Comparison of ENCODE assay signal across 10 cellular contexts in genomic region chr3:172103724-172104123, GRCh38.
DNase-seq lines count a peak whose midpoint lies in the region; ATAC-seq and TF ChIP-seq lines count a peak whose summit lies in the region.
"Had no signal": no experiment of that assay in that cellular context is flagged by ENCODE, and none has a peak within 500 bp of the region (broad histone marks: within the 10 kb centered on the region; RNA-seq: fewer than 3 reads in every experiment).

No MANE protein-coding gene starts in this region.

- H3K27ac Mint-ChIP-seq in activated T-helper 17 cell treated with anti-CD3 and anti-CD28 coated beads, Interleukin-2, amount 50 U/mL, for 72 hours = no peak overlapping the region

- H3K4me3 ChIP-seq in cardiac muscle cell = peak overlapping the region; percentile 11
- H3K4me3 ChIP-seq in left lung = no peak overlapping the region
- no peak overlapping the region for H3K4me3 ChIP-seq in upper lobe of right lung

- peak overlapping the region; percentile 82 for H3K27ac ChIP-seq in cardiac muscle cell
- H3K27ac ChIP-seq in left lung = peak overlapping the region; percentile 56 to 71
- peak overlapping the region; percentile 47 for H3K27ac ChIP-seq in upper lobe of right lung

- peak overlapping the region; percentile 72 for H3K4me3 Mint-ChIP-seq in activated T-helper 17 cell treated with anti-CD3 and anti-CD28 coated beads, Interleukin-2, amount 50 U/mL, for 72 hours

- DNase-seq in cardiac muscle cell (ENCODE audit: low read depth in 1 of 2, low spot score in 1 of 2) (peak; percentile 27 to 69), Right ventricle myocardium superior (no peak), left lung (no peak), upper lobe of right lung (no peak), GM13976 (ENCODE audit: low spot score) (no peak)
- DNase-seq: CD8-positive, alpha-beta T cell; occipital lobe had no signal

- H3K36me3 ChIP-seq in cardiac muscle cell = no peaks in the 10 kb centered on the region
- H3K36me3 ChIP-seq in left lung = no peaks in the 10 kb centered on the region
- no peaks in the 10 kb centered on the region for H3K36me3 ChIP-seq in upper lobe of right lung

- TF ChIP-seq CTCF in cardiac muscle cell (IDR thresholded peaks at IDR 0.05; ENCODE audit: low read depth, low read length) (no peak), left lung (IDR thresholded peaks at IDR 0.05) (no peak), upper lobe of right lung (IDR thresholded peaks at IDR 0.05) (no peak), GM13976 (IDR thresholded peaks at IDR 0.05; ENCODE audit: borderline replicate concordance, control extremely low read depth, extremely low read depth, insufficient read depth, missing control alignments) (no peak)

- H3K4me1 ChIP-seq in cardiac muscle cell (ENCODE audit: low read depth) (peaks cover 84% of the 10 kb centered on the region), left lung (peaks cover 52 to 96% of the 10 kb centered on the region in 2 donors), upper lobe of right lung (peaks cover 62% of the 10 kb centered on the region)

- no peaks in the 10 kb centered on the region for H3K27me3 Mint-ChIP-seq in activated T-helper 17 cell treated with anti-CD3 and anti-CD28 coated beads, Interleukin-2, amount 50 U/mL, for 72 hours

- in situ Hi-C loops in GM13976 (cut with MboI; ENCODE audit: low sequenced_read_pairs, unreplicated experiment) = no loop called here

- peaks cover 56% of the 10 kb centered on the region for H3K4me1 Mint-ChIP-seq in activated T-helper 17 cell treated with anti-CD3 and anti-CD28 coated beads, Interleukin-2, amount 50 U/mL, for 72 hours

- intact Hi-C loops in Right ventricle myocardium superior (cut with DNase I) = no loop called here
- intact Hi-C loops in left lung (cut with DNase I) = no loop called here
- intact Hi-C loops in upper lobe of right lung (cut with DNase I) = no loop called here

- peaks cover 11% of the 10 kb centered on the region for H3K36me3 Mint-ChIP-seq in activated T-helper 17 cell treated with anti-CD3 and anti-CD28 coated beads, Interleukin-2, amount 50 U/mL, for 72 hours (ENCODE audit: low read depth)
- H3K36me3 Mint-ChIP-seq: CD8-positive, alpha-beta T cell had no signal

- H3K9me3 Mint-ChIP-seq in activated T-helper 17 cell treated with anti-CD3 and anti-CD28 coated beads, Interleukin-2, amount 50 U/mL, for 72 hours = no peaks in the 10 kb centered on the region
- H3K9me3 Mint-ChIP-seq: CD8-positive, alpha-beta T cell had no signal

- H3K9me3 ChIP-seq in cardiac muscle cell (ENCODE audit: low read depth) (no peaks in the 10 kb centered on the region), left lung (no peaks in the 10 kb centered on the region), upper lobe of right lung (no peaks in the 10 kb centered on the region)

- ATAC-seq in Right ventricle myocardium superior (ENCODE audit: poor library complexity) (no peak), left lung (peak; percentile 75), upper lobe of right lung (peak; percentile 79), HG02798 (IDR thresholded peaks at IDR 0.05; ENCODE audit: poor library complexity, unreplicated experiment) (no peak), GM18511 (IDR thresholded peaks at IDR 0.05; ENCODE audit: unreplicated experiment) (no peak)
- no peak for ATAC-seq in activated T-helper 17 cell treated with anti-CD3 and anti-CD28 coated beads, Interleukin-2, amount 50 U/mL, for 72 hours (replicated peaks)
- ATAC-seq: CD8-positive, alpha-beta T cell had no signal

- H3K27me3 ChIP-seq in cardiac muscle cell (no peaks in the 10 kb centered on the region), left lung (no peaks in the 10 kb centered on the region), upper lobe of right lung (no peaks in the 10 kb centered on the region)

Comparison
In these comparisons a context has a peak if more than half of its experiments do, and no peak if none do; other contexts are left out.
1. DNase-seq: peak in cardiac muscle cell (2 of 2); none in Right ventricle myocardium superior (single experiment), left lung (0 of 2), upper lobe of right lung (single experiment) and GM13976 (single experiment).
2. ATAC-seq: peak in left lung (single experiment) and upper lobe of right lung (single experiment); none in Right ventricle myocardium superior (single experiment), activated T-helper 17 cell treated with anti-CD3 and anti-CD28 coated beads, Interleukin-2, amount 50 U/mL, for 72 hours (single experiment), HG02798 (single experiment) and GM18511 (single experiment).
3. Peak in every context shown above with its lines, with median percentiles within 50 percentile points of each other: H3K27ac ChIP-seq.